37 cellular contexts compared by ENCODE assay signal in the genomic region with DNA sequence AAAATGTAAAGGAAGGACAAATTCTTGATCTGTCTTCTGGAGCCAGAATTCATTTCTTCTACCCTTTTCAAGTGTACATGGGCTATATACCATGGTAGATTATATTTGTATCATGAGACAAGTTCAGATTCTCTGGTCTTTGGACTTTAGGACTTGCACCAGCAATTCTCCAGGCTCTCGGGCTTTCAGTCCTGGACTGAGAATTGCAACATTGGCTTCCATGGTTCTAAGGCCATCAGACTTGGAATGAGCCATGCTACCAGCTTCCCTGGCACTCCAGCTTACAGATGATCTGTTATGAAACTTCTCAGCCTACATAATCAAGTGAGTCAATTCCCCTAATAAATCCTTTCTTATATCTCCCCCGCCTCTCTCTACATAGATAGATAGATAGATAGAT. TPM values are rescaled to one million over a fixed set of nuclear protein-coding genes. Genes with fewer than 3 reads are reported as not detected.
"Had no signal": no experiment of that assay in that cellular context is flagged by ENCODE, and none has a peak within 500 bp of the region (broad histone marks: within the 10 kb centered on the region; RNA-seq: fewer than 3 reads in every experiment).

No MANE protein-coding gene starts in this region.

- H3K36me3 ChIP-seq: MG63 had no signal

- H3K4me2 ChIP-seq: KMS-11 had no signal

- H3K27me3 ChIP-seq: MG63 had no signal

- H3K9ac ChIP-seq: KMS-11 had no signal

- H3K27ac ChIP-seq: KMS-11 had no signal

- DNase-seq: Karpas-422, Kasumi-1, MG63, MM.1S, MV-4-11, NCI-H1048, NCI-H1092, NCI-H1092 treated with DMSO at 0.1 percent for 48 hours, NCI-H1105, NCI-H1105 treated with DMSO at 0.1 percent for 48 hours, NCI-H1417, NCI-H1417 treated with DMSO at 0.1 percent for 48 hours, NCI-H1436, NCI-H1436 treated with DMSO at 0.1 percent for 48 hours, NCI-H146, NCI-H1694, NCI-H1694 treated with DMSO at 0.1 percent for 48 hours, NCI-H187, NCI-H187 treated with DMSO at 0.1 percent for 48 hours, NCI-H1930, NCI-H2029, NCI-H2029 treated with DMSO at 0.1 percent for 48 hours, NCI-H2081, NCI-H2081 treated with DMSO at 0.1 percent for 48 hours, NCI-H2107, NCI-H2171, NCI-H2171 treated with DMSO at 0.1 percent for 48 hours, NCI-H2227 treated with DMSO at 0.1 percent for 48 hours, NCI-H226, NCI-H345, NCI-H446, NCI-H446 treated with DMSO at 0.1 percent for 48 hours, NCI-H510A had no signal

- H3K4me3 ChIP-seq: MG63 had no signal

RNA-seq across cellular contexts. Expression of a gene that starts 33.3 kb away (rescaled TPM):
- total RNA-seq: LHCN-M2, M059J, MCF 10A had no signal
